In the genomic region with DNA sequence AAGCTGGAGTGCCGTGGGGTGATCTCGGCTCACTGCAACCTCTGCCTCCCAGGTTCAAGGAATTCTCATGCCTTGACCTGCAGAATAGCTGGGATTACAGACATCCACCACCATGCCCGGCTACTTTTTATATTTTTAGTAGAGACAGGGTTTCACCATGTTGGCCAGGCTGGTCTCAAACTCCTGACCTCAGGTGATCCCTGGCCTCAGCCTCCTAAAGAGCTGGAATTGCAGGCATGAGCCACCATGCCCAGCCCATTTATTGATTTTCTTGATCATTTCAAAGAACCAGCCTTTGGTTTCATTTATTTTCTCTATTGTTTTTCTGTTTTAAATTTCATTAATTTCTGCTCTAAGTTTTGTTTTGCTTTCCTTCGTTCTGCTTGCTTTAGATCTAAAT, we compare ENCODE assay signal across 6 cellular contexts.
"Had no signal": no experiment of that assay in that cellular context is flagged by ENCODE, and none has a peak within 500 bp of the region (broad histone marks: within the 10 kb centered on the region; RNA-seq: fewer than 3 reads in every experiment).

No MANE protein-coding gene starts in this region.

- H3K27ac ChIP-seq: KMS-11 had no signal

- H3K4me3 ChIP-seq: GM23338 had no signal

- ATAC-seq: GM23338 had no signal

- H3K4me2 ChIP-seq: GM23338, KMS-11 had no signal

- H2AFZ ChIP-seq: GM23338 had no signal

- H3K9ac ChIP-seq: KMS-11 had no signal

- DNase-seq: H9, HCEC 1CT, HFFc6, KBM-7 had no signal
